8 cellular contexts compared by ENCODE assay signal in genomic region chr17:32341141-32341856, GRCh38. TPM values are rescaled to one million over a fixed set of nuclear protein-coding genes. Genes with fewer than 3 reads are reported as not detected.
DNase-seq lines count a peak whose midpoint lies in the region; ATAC-seq, FAIRE-seq and TF ChIP-seq lines count a peak whose summit lies in the region.

No MANE protein-coding gene starts in this region.

- H3K27me3 Mint-ChIP-seq in activated CD4-positive, alpha-beta memory T cell treated with anti-CD3 and anti-CD28 coated beads, Interleukin-2, amount 10 ng/mL, durations not matched to agents 7 days and 5 days, result no peaks in the 10 kb centered on the region
- H3K27me3 Mint-ChIP-seq in naive B cell, result no peaks in the 10 kb centered on the region

- TF ChIP-seq POLR2A in endothelial cell of umbilical vein (IDR thresholded peaks at IDR 0.05; ENCODE audit: low read depth, low read length), result no peak
- no peak for TF ChIP-seq POLR2A in transverse colon (IDR thresholded peaks at IDR 0.05)

- in situ Hi-C loops in transverse colon (cut with MboI; ENCODE audit: low pct_ligation_motif_present in 1 of 4, low pct_unique_long_range_greater_than_20kb in 1 of 4, low sequenced_read_pairs in 3 of 4), result no loop called here

- peak overlapping the region; percentile 84 for H3K9ac ChIP-seq in endothelial cell of umbilical vein (replicated peaks; ENCODE audit: extremely low read depth, insufficient read depth, low read length)

- WGBS in transverse colon (ENCODE audit: low coverage in 1 of 2), 2 donors, result 2 to 5% methylated on average over 4 to 13 of the region's 13 CpGs

- H3K27ac Mint-ChIP-seq in activated CD4-positive, alpha-beta memory T cell treated with anti-CD3 and anti-CD28 coated beads, Interleukin-2, amount 10 ng/mL, durations not matched to agents 7 days and 5 days, result peak overlapping the region; percentile 93
- peak overlapping the region; percentile 92 to 98 (median 94) for H3K27ac Mint-ChIP-seq in naive B cell

- FAIRE-seq in endothelial cell of umbilical vein (lab: Jason Lieb, UNC), result no peak

- H2AFZ ChIP-seq in endothelial cell of umbilical vein (ENCODE audit: low read depth, low read length), result peak overlapping the region; percentile 87

- H3K36me3 ChIP-seq in BE2C (no peaks in the 10 kb centered on the region), endothelial cell of umbilical vein (ENCODE audit: control insufficient read depth in 2 of 2, extremely low read depth in 1 of 2, insufficient read depth in 2 of 2, low read length in 2 of 2) (peaks cover 3 to 4% of the 10 kb centered on the region in 2 experiments), transverse colon (no peaks in the 10 kb centered on the region)

- H3K9me3 Mint-ChIP-seq in activated CD4-positive, alpha-beta memory T cell treated with anti-CD3 and anti-CD28 coated beads, Interleukin-2, amount 10 ng/mL, durations not matched to agents 7 days and 5 days, result no peaks in the 10 kb centered on the region
- no peaks in the 10 kb centered on the region for H3K9me3 Mint-ChIP-seq in naive B cell

- dilution Hi-C loops in endothelial cell of umbilical vein (cut with MboI; ENCODE audit: extremely low pct_ligation_motif_present, low sequenced_read_pairs), result no loop called here

- H3K4me3 ChIP-seq in BE2C (ENCODE audit: low read depth, low read length) (peak overlapping the region; percentile 65), endothelial cell of umbilical vein (replicated peaks in 1 of 3; ENCODE audit: insufficient read depth in 1 of 3, low read depth in 1 of 3, low read length in 3 of 3) (peak overlapping the region; percentile 34 to 71 (median 58)), transverse colon (peak overlapping the region; percentile 18 to 81 (median 64))

- H3K4me1 ChIP-seq in BE2C (no peaks in the 10 kb centered on the region), endothelial cell of umbilical vein (ENCODE audit: control insufficient read depth, extremely low read depth, insufficient read depth, low read length) (peaks cover 11% of the 10 kb centered on the region), transverse colon (peaks cover 4 to 17% (median 11%) of the 10 kb centered on the region in 4 donors)

- H3K4me2 ChIP-seq in endothelial cell of umbilical vein (ENCODE audit: insufficient read depth, low read length), result peak overlapping the region; percentile 89

- peak overlapping the region; percentile 95 for H3K4me3 Mint-ChIP-seq in activated CD4-positive, alpha-beta memory T cell treated with anti-CD3 and anti-CD28 coated beads, Interleukin-2, amount 10 ng/mL, durations not matched to agents 7 days and 5 days
- peak overlapping the region; percentile 85 to 97 (median 93) for H3K4me3 Mint-ChIP-seq in naive B cell

- TF ChIP-seq CTCF in BE2C (IDR thresholded peaks at IDR 0.05; ENCODE audit: low read depth, low read length), result no peak
- TF ChIP-seq CTCF in endothelial cell of umbilical vein (IDR thresholded peaks at IDR 0.05; ENCODE audit: extremely low read depth in 1 of 2, insufficient read depth in 1 of 2, low read depth in 1 of 2, low read length in 2 of 2), result peak in 1 of 2 donors; percentile 3
- TF ChIP-seq CTCF in transverse colon (IDR thresholded peaks at IDR 0.05), result peak in 2 of 5 experiments; percentile 20 to 22

- no peak for TF ChIP-seq EP300 in transverse colon (IDR thresholded peaks at IDR 0.05; ENCODE audit: low read depth)

- TSS peak; percentile 57 for BruUV-seq in endothelial cell of umbilical vein (replicated peaks; lab: Mats Ljungman, UMichigan)

- POLR2A ChIA-PET in activated CD4-positive, alpha-beta memory T cell treated with anti-CD3 and anti-CD28 coated beads, Interleukin-2, amount 10 ng/mL, durations not matched to agents 7 days and 5 days (lab: Charles Lee), result interaction anchor here (0.7 to 17.0 kb wide), 11 partner anchors 9 to 214 kb away, joined by 3 to 189 read pairs (median 5); partner anchors contain the start of genes PSMD11 and ZNF207
- POLR2A ChIA-PET in endothelial cell of umbilical vein (lab: Charles Lee), result no interaction called here

- DNase-seq in BE2C, result no peak
- peak; percentile 42 for DNase-seq in NCI-H146 (lab: John Stamatoyannopoulos, UW)
- peak; percentile 72 for DNase-seq in activated CD4-positive, alpha-beta memory T cell treated with anti-CD3 and anti-CD28 coated beads, Interleukin-2, amount 10 ng/mL, durations not matched to agents 7 days and 5 days
- DNase-seq in endothelial cell of umbilical vein (ENCODE audit: low read depth, low spot score), result peak; percentile 40
- DNase-seq in naive B cell, result peak; percentile 60
- no peak for DNase-seq in transverse colon
- no peak for DNase-seq in HCEC 1CT

- H3K79me2 ChIP-seq in endothelial cell of umbilical vein (ENCODE audit: control insufficient read depth, insufficient read depth, low read length), result no peaks in the 10 kb centered on the region

- peaks cover 20% of the 10 kb centered on the region for H3K36me3 Mint-ChIP-seq in activated CD4-positive, alpha-beta memory T cell treated with anti-CD3 and anti-CD28 coated beads, Interleukin-2, amount 10 ng/mL, durations not matched to agents 7 days and 5 days (ENCODE audit: low read depth)
- no peaks in the 10 kb centered on the region for H3K36me3 Mint-ChIP-seq in naive B cell

- intact Hi-C loops in endothelial cell of umbilical vein (cut with micrococcal nuclease) (no loop called here), transverse colon (cut with DNase I; ENCODE audit: low total_unique reads) (no loop called here)

- H3K27ac ChIP-seq in endothelial cell of umbilical vein (ENCODE audit: insufficient read depth, low read depth, low read length), result peak overlapping the region; percentile 39
- peak overlapping the region; percentile 87 to 89 (median 88) for H3K27ac ChIP-seq in transverse colon

- no peaks in the 10 kb centered on the region for H3K27me3 ChIP-seq in BE2C
- no peaks in the 10 kb centered on the region for H3K27me3 ChIP-seq in endothelial cell of umbilical vein (ENCODE audit: control insufficient read depth in 2 of 2, insufficient read depth in 2 of 2, low read length in 2 of 2)
- no peaks in the 10 kb centered on the region for H3K27me3 ChIP-seq in transverse colon

- H4K20me1 ChIP-seq in endothelial cell of umbilical vein (replicated peaks; ENCODE audit: control insufficient read depth, extremely low read depth, insufficient read depth, low read length), result no peaks in the 10 kb centered on the region

- peaks cover 36% of the 10 kb centered on the region for H3K4me1 Mint-ChIP-seq in activated CD4-positive, alpha-beta memory T cell treated with anti-CD3 and anti-CD28 coated beads, Interleukin-2, amount 10 ng/mL, durations not matched to agents 7 days and 5 days
- H3K4me1 Mint-ChIP-seq in naive B cell, result peaks cover 12 to 23% (median 19%) of the 10 kb centered on the region in 3 donors

- no peaks in the 10 kb centered on the region for H3K9me1 ChIP-seq in endothelial cell of umbilical vein (replicated peaks; ENCODE audit: control insufficient read depth, extremely low read depth, insufficient read depth, low read length)

- no peaks in the 10 kb centered on the region for H3K9me3 ChIP-seq in BE2C
- no peaks in the 10 kb centered on the region for H3K9me3 ChIP-seq in endothelial cell of umbilical vein (replicated peaks; ENCODE audit: control insufficient read depth, insufficient read depth, low read length)
- H3K9me3 ChIP-seq in transverse colon, result no peaks in the 10 kb centered on the region

- ATAC-seq in GM19395 (IDR thresholded peaks at IDR 0.05; ENCODE audit: unreplicated experiment), result peak; percentile 33
- ATAC-seq in naive B cell (ENCODE audit: low read depth in 2 of 2), result peak; percentile 52 to 56

- CTCF ChIA-PET in activated CD4-positive, alpha-beta memory T cell treated with anti-CD3 and anti-CD28 coated beads, Interleukin-2, amount 10 ng/mL, durations not matched to agents 7 days and 5 days (lab: Charles Lee), result interaction anchor here (0.6 to 3.8 kb wide), 11 partner anchors 8 to 215 kb away, joined by 3 to 34 read pairs (median 4); partner anchors contain the start of genes PSMD11 and ZNF207
- CTCF ChIA-PET in endothelial cell of umbilical vein (lab: Charles Lee), result interaction anchor here (0.5 to 2.0 kb wide), 9 partner anchors 10 to 103 kb away, joined by 3 to 6 read pairs (median 3); partner anchors contain the start of gene PSMD11

TF ChIP-seq in endothelial cell of umbilical vein, 7 proteins besides CTCF, POLR2A, EP300 and RAD21 (continues in another document):
- no peak for TF ChIP-seq POLR2AphosphoS5 (IDR thresholded peaks at IDR 0.05; ENCODE audit: insufficient read depth, low read depth, low read length)

RNA-seq across cellular contexts. Expression of gene C17orf75, which starts 0.7 kb away (rescaled TPM):
- polyA plus RNA-seq in BE2C (2012; ENCODE audit: insufficient read depth, insufficient read length, low read depth), result 16.4 TPM
- total RNA-seq in activated CD4-positive, alpha-beta memory T cell treated with anti-CD3 and anti-CD28 coated beads, Interleukin-2, amount 10 ng/mL, durations not matched to agents 7 days and 5 days, result 10 to 100 TPM; 32.1 to 35.1 TPM
- total RNA-seq in endothelial cell of umbilical vein (19.1 and 21.5 TPM in 2 replicates), transverse colon (10 to 100 TPM in 2 of 4 donors, 1 to 10 TPM in 2; 2.2 to 17.6 (median 9.6) TPM)
- polyA plus RNA-seq in endothelial cell of umbilical vein (6.3 and 8.8 TPM in 2 replicates), naive B cell (ENCODE audit: low read depth in 6 of 6) (10 to 100 TPM in 3 of 6 donors, 1 to 10 TPM in 3; 4.5 to 12.4 (median 9.6) TPM)
- 11.2 and 13.7 TPM in 2 replicates for polyA plus RNA-seq in endothelial cell of umbilical vein (2011; cell fraction: cytosol; rRNA removed)
- 23.4 and 25.3 TPM in 2 replicates for polyA plus RNA-seq in endothelial cell of umbilical vein (2011; cell fraction: nucleus; rRNA removed)
- polyA plus RNA-seq in endothelial cell of umbilical vein (2012), result 17.7 and 27.4 TPM in 2 replicates
- polyA minus RNA-seq in endothelial cell of umbilical vein, result 6.6 and 9.3 TPM in 2 replicates
- polyA minus RNA-seq in endothelial cell of umbilical vein (2011; cell fraction: cytosol; rRNA and poly(A)+ RNA removed), result 6.5 TPM
- 6.0 and 7.4 TPM in 2 replicates for polyA minus RNA-seq in endothelial cell of umbilical vein (2011; cell fraction: nucleus; rRNA and poly(A)+ RNA removed)

RNA-seq across cellular contexts. Expression of gene ZNF207, which starts 8.7 kb away (rescaled TPM):
- 97.1 TPM for polyA plus RNA-seq in BE2C (2012; ENCODE audit: insufficient read depth, insufficient read length, low read depth)
- total RNA-seq in activated CD4-positive, alpha-beta memory T cell treated with anti-CD3 and anti-CD28 coated beads, Interleukin-2, amount 10 ng/mL, durations not matched to agents 7 days and 5 days, result 100 to 1,000 TPM; 238 to 257 TPM
- 206 and 209 TPM in 2 replicates for total RNA-seq in endothelial cell of umbilical vein
- polyA plus RNA-seq in endothelial cell of umbilical vein, result 231 and 245 TPM in 2 replicates
- polyA plus RNA-seq in endothelial cell of umbilical vein (2011; cell fraction: cytosol; rRNA removed), result 184 and 198 TPM in 2 replicates
- 314 and 362 TPM in 2 replicates for polyA plus RNA-seq in endothelial cell of umbilical vein (2011; cell fraction: nucleus; rRNA removed)
- polyA plus RNA-seq in endothelial cell of umbilical vein (2012), result 153 and 220 TPM in 2 replicates
- 268 and 284 TPM in 2 replicates for polyA minus RNA-seq in endothelial cell of umbilical vein
- polyA minus RNA-seq in endothelial cell of umbilical vein (2011; cell fraction: cytosol; rRNA and poly(A)+ RNA removed), result 126 TPM
- polyA minus RNA-seq in endothelial cell of umbilical vein (2011; cell fraction: nucleus; rRNA and poly(A)+ RNA removed), result 284 and 417 TPM in 2 replicates
- polyA plus RNA-seq in naive B cell (ENCODE audit: low read depth in 6 of 6), result 100 to 1,000 TPM; 126 to 165 (median 142) TPM
- total RNA-seq in transverse colon, result 100 to 1,000 TPM in 3 of 4 donors, 10 to 100 TPM in 1; 78.9 to 203 (median 139) TPM

Comparison
In these comparisons a context has a peak if more than half of its experiments do, and no peak if none do; other contexts are left out.
1. DNase-seq: peak in NCI-H146 (single experiment), activated CD4-positive, alpha-beta memory T cell treated with anti-CD3 and anti-CD28 coated beads, Interleukin-2, amount 10 ng/mL, durations not matched to agents 7 days and 5 days (single experiment), endothelial cell of umbilical vein (single experiment) and naive B cell (single experiment); none in BE2C (single experiment), transverse colon (single experiment) and HCEC 1CT (single experiment).
2. Peak in every context shown above with its lines, with median percentiles within 50 percentile points of each other: H3K4me3 ChIP-seq.